28 cellular contexts compared by ENCODE assay signal in the genomic region with DNA sequence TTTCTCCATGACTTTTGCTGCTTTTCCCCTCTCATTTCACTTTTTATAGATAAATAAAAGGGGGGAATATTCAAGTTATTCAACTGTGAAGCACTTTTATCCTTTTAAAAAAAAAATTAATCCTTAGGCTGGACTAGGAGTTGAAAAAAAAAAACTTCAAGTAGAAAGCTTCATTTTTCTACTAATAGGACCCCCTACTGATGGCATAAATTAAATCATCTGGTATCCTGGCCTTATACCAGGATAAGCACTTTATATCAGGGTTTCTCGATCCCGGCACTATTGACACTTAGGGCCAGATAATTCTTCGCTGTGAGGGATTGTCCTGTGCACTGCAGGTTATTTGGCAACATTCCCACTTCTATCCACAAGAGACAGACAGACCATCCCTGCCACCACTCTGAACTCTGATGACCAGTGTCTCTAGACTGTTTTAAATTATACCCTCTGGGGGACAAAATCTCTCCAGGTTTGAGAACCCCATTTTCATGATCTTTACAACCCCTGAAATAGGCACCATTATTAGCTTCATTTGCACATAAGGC. TPM values are rescaled to one million over a fixed set of nuclear protein-coding genes. Genes with fewer than 3 reads are reported as not detected.
A peak's percentile ranks its signal among the peaks of the same experiment; 100 is the strongest.
DNase-seq lines count a peak whose midpoint lies in the region; ATAC-seq lines count a peak whose summit lies in the region.
"Had no signal": no experiment of that assay in that cellular context is flagged by ENCODE, and none has a peak within 500 bp of the region (broad histone marks: within the 10 kb centered on the region; RNA-seq: fewer than 3 reads in every experiment).

No MANE protein-coding gene starts in this region.

- peaks cover 2% of the 10 kb centered on the region for H3K4me1 ChIP-seq in right cardiac atrium (ENCODE audit: control insufficient read depth, insufficient read depth, low read length)
- H3K4me1 ChIP-seq: BLaER1, lower lobe of right lung had no signal

- 53% methylated on average over 3 of the region's 3 CpGs for WGBS in right cardiac atrium

- no peak overlapping the region for H3K4me3 ChIP-seq in right cardiac atrium (ENCODE audit: low read length)
- H3K4me3 ChIP-seq: BLaER1, GM23338, lower lobe of right lung, MG63, mucosa of descending colon, psoas muscle, transverse colon had no signal

- H3K36me3 Mint-ChIP-seq in effector memory CD8-positive, alpha-beta T cell (ENCODE audit: insufficient read depth) = peaks cover 47% of the 10 kb centered on the region
- H3K36me3 Mint-ChIP-seq: natural killer cell treated with Interleukin-12 subunit alpha and Interleukin-12 subunit beta and Interleukin-15 and Interleukin-18, amount 100 ng/mL, for 72 hours had no signal

- H3K27ac ChIP-seq in right cardiac atrium (ENCODE audit: low read length) = no peak overlapping the region
- H3K27ac ChIP-seq: BLaER1, lower lobe of right lung, psoas muscle, transverse colon had no signal

- no peak for DNase-seq in left ventricle myocardium superior
- DNase-seq in right cardiac atrium = no peak
- DNase-seq in NCI-H2227 (lab: John Stamatoyannopoulos, UW; ENCODE audit: unreplicated experiment) = peak; percentile 22
- no peak for DNase-seq in effector memory CD8-positive, alpha-beta T cell
- DNase-seq in NCI-H128 (lab: John Stamatoyannopoulos, UW; ENCODE audit: unreplicated experiment) = no peak
- no peak for DNase-seq in stimulated activated naive CD8-positive, alpha-beta T cell treated with anti-CD3 and anti-CD28 coated beads, Interleukin-15, amount 100 ng/mL, for 72 hours
- DNase-seq: activated CD4-positive, alpha-beta T cell treated with anti-CD3 and anti-CD28 coated beads for 36 hours; activated effector memory CD4-positive, alpha-beta T cell treated with anti-CD3 and anti-CD28 coated beads, Interleukin-2, amount 50 U/mL, for 16 hours; activated T-cell treated with anti-CD3 and anti-CD28 coated beads for 4 hours; DMS53; KG1; lower lobe of right lung; MG63; mucosa of descending colon; NCI-H1105 treated with DMSO at 0.1 percent for 48 hours; NCI-H2081 treated with DMSO at 0.1 percent for 48 hours; NCI-H510A; occipital lobe; psoas muscle; SHP77; stimulated activated CD4-positive, alpha-beta T cell treated with anti-CD3 and anti-CD28 coated beads, Interleukin-4, amount 100 ng/mL, for 4 hours; transverse colon had no signal

- no peaks in the 10 kb centered on the region for H3K9me3 ChIP-seq in right cardiac atrium (ENCODE audit: control insufficient read depth, low read length)
- H3K9me3 ChIP-seq: BLaER1, lower lobe of right lung, MG63, mucosa of descending colon, psoas muscle, transverse colon had no signal

- no peak overlapping the region for H3K4me3 Mint-ChIP-seq in effector memory CD8-positive, alpha-beta T cell
- no peak overlapping the region for H3K4me3 Mint-ChIP-seq in stimulated activated naive CD8-positive, alpha-beta T cell treated with anti-CD3 and anti-CD28 coated beads, Interleukin-15, amount 100 ng/mL, for 72 hours
- H3K4me3 Mint-ChIP-seq: activated CD4-positive, alpha-beta T cell treated with anti-CD3 and anti-CD28 coated beads for 36 hours; activated naive CD8-positive, alpha-beta T cell; GM23338; natural killer cell treated with Interleukin-12 subunit alpha and Interleukin-12 subunit beta and Interleukin-15 and Interleukin-18, amount 100 ng/mL, for 72 hours; T-helper 2 cell treated with Interferon-gamma antibody and Interleukin-4, amounts not matched to agents 5 μg/mL and 100 μg/mL, for 36 hours had no signal

- intact Hi-C loops in left ventricle myocardium superior (cut with micrococcal nuclease) (no loop called here), right cardiac atrium (cut with DNase I) (no loop called here)

- peaks cover 26 to 36% of the 10 kb centered on the region in 2 donors for H3K4me1 Mint-ChIP-seq in effector memory CD8-positive, alpha-beta T cell (ENCODE audit: low read depth in 2 of 2)
- H3K4me1 Mint-ChIP-seq in stimulated activated naive CD8-positive, alpha-beta T cell treated with anti-CD3 and anti-CD28 coated beads, Interleukin-15, amount 100 ng/mL, for 72 hours = peaks cover 39% of the 10 kb centered on the region

- H3K27me3 ChIP-seq in right cardiac atrium (ENCODE audit: control insufficient read depth, insufficient read depth) = no peaks in the 10 kb centered on the region
- H3K27me3 ChIP-seq: BLaER1, MG63, transverse colon had no signal

- peak overlapping the region; percentile 10 to 54 for H3K27ac Mint-ChIP-seq in effector memory CD8-positive, alpha-beta T cell
- H3K27ac Mint-ChIP-seq in stimulated activated naive CD8-positive, alpha-beta T cell treated with anti-CD3 and anti-CD28 coated beads, Interleukin-15, amount 100 ng/mL, for 72 hours = no peak overlapping the region
- H3K27ac Mint-ChIP-seq: activated CD4-positive, alpha-beta T cell treated with anti-CD3 and anti-CD28 coated beads for 36 hours; activated naive CD8-positive, alpha-beta T cell; GM23338; natural killer cell treated with Interleukin-12 subunit alpha and Interleukin-12 subunit beta and Interleukin-15 and Interleukin-18, amount 100 ng/mL, for 72 hours; T-helper 2 cell treated with Interferon-gamma antibody and Interleukin-4, amounts not matched to agents 5 μg/mL and 100 μg/mL, for 36 hours had no signal

- ATAC-seq in left ventricle myocardium superior (peak; percentile 47), right cardiac atrium (no peak), HG03196 (IDR thresholded peaks at IDR 0.05; ENCODE audit: unreplicated experiment) (no peak)
- ATAC-seq in effector memory CD8-positive, alpha-beta T cell (replicated peaks) = no peak
- ATAC-seq in stimulated activated naive CD8-positive, alpha-beta T cell treated with anti-CD3 and anti-CD28 coated beads, Interleukin-15, amount 100 ng/mL, for 72 hours = no peak
- ATAC-seq: activated CD4-positive, alpha-beta T cell treated with anti-CD3 and anti-CD28 coated beads for 36 hours; GM23338; lower lobe of right lung; mucosa of descending colon; natural killer cell treated with Interleukin-12 subunit alpha and Interleukin-12 subunit beta and Interleukin-15 and Interleukin-18, amount 100 ng/mL, for 72 hours; psoas muscle had no signal

- no peaks in the 10 kb centered on the region for H3K27me3 Mint-ChIP-seq in effector memory CD8-positive, alpha-beta T cell
- no peaks in the 10 kb centered on the region for H3K27me3 Mint-ChIP-seq in stimulated activated naive CD8-positive, alpha-beta T cell treated with anti-CD3 and anti-CD28 coated beads, Interleukin-15, amount 100 ng/mL, for 72 hours
- H3K27me3 Mint-ChIP-seq: activated CD4-positive, alpha-beta T cell treated with anti-CD3 and anti-CD28 coated beads for 36 hours; activated naive CD8-positive, alpha-beta T cell; natural killer cell treated with Interleukin-12 subunit alpha and Interleukin-12 subunit beta and Interleukin-15 and Interleukin-18, amount 100 ng/mL, for 72 hours had no signal

- no peaks in the 10 kb centered on the region for H3K9me3 Mint-ChIP-seq in effector memory CD8-positive, alpha-beta T cell
- H3K9me3 Mint-ChIP-seq in stimulated activated naive CD8-positive, alpha-beta T cell treated with anti-CD3 and anti-CD28 coated beads, Interleukin-15, amount 100 ng/mL, for 72 hours = no peaks in the 10 kb centered on the region
- H3K9me3 Mint-ChIP-seq: GM23338; natural killer cell treated with Interleukin-12 subunit alpha and Interleukin-12 subunit beta and Interleukin-15 and Interleukin-18, amount 100 ng/mL, for 72 hours; T-helper 2 cell treated with Interferon-gamma antibody and Interleukin-4, amounts not matched to agents 5 μg/mL and 100 μg/mL, for 36 hours had no signal

RNA-seq across cellular contexts. Expression of gene USP33, which starts 17.6 kb away (rescaled TPM):
- total RNA-seq in left ventricle myocardium superior (29.0 TPM), right cardiac atrium (10 to 100 TPM; 32.2 to 35.5 (median 33.9) TPM)
- 24.1 TPM for polyA plus RNA-seq in right cardiac atrium

RNA-seq across cellular contexts. Expression of gene MIGA1, which starts 37.4 kb away (rescaled TPM):
- total RNA-seq in left ventricle myocardium superior = 9.7 TPM
- 10 to 100 TPM; 12.4 to 15.1 (median 12.9) TPM for total RNA-seq in right cardiac atrium
- polyA plus RNA-seq in right cardiac atrium = 3.8 TPM

RNA-seq across cellular contexts. Expression of gene ZZZ3, which starts 59.6 kb away (rescaled TPM):
- total RNA-seq in left ventricle myocardium superior (34.9 TPM), right cardiac atrium (10 to 100 TPM; 31.7 to 44.7 (median 38.6) TPM)
- 9.3 TPM for polyA plus RNA-seq in right cardiac atrium

Comparison
In these comparisons a context has a peak if more than half of its experiments do, and no peak if none do; other contexts are left out.
1. H3K27ac Mint-ChIP-seq: peak in effector memory CD8-positive, alpha-beta T cell (2 of 2); none in stimulated activated naive CD8-positive, alpha-beta T cell treated with anti-CD3 and anti-CD28 coated beads, Interleukin-15, amount 100 ng/mL, for 72 hours (0 of 2).